In genomic region chr10:46761471-46761870, GRCh38 we compare ENCODE assay signal across 7 cellular contexts.
ATAC-seq lines count a peak whose summit lies in the region.

No MANE protein-coding gene starts in this region.

- ATAC-seq in GM18861 (IDR thresholded peaks at IDR 0.05; ENCODE audit: unreplicated experiment) (peak; percentile 95), GM19395 (IDR thresholded peaks at IDR 0.05; ENCODE audit: unreplicated experiment) (peak; percentile 94), GM21529 (IDR thresholded peaks at IDR 0.05; ENCODE audit: unreplicated experiment) (peak; percentile 94), HG02642 (IDR thresholded peaks at IDR 0.05; ENCODE audit: poor library complexity, unreplicated experiment) (peak; percentile 81), HG02970 (IDR thresholded peaks at IDR 0.05; ENCODE audit: low FRiP score, unreplicated experiment) (peak; percentile 76), HG03139 (IDR thresholded peaks at IDR 0.05; ENCODE audit: unreplicated experiment) (peak; percentile 79), HG03469 (IDR thresholded peaks at IDR 0.05; ENCODE audit: unreplicated experiment) (peak; percentile 62)

Comparison
In these comparisons a context has a peak if more than half of its experiments do, and no peak if none do; other contexts are left out.
1. Peak in every context shown above with its lines: ATAC-seq.